8 cellular contexts compared by ENCODE assay signal in genomic region chr6:144151010-144151727, GRCh38. TPM values are rescaled to one million over a fixed set of nuclear protein-coding genes. Genes with fewer than 3 reads are reported as not detected.
A peak's percentile ranks its signal among the peaks of the same experiment; 100 is the strongest.
DNase-seq lines count a peak whose midpoint lies in the region; ATAC-seq and TF ChIP-seq lines count a peak whose summit lies in the region.

No MANE protein-coding gene starts in this region.

- H3K9me3 ChIP-seq in BLaER1 treated with 17β-estradiol and CSF1 and Interleukin-3, amounts not matched to agents 10 nM and 100 nM (replicated peaks in 1 of 11) = no peaks in the 10 kb centered on the region
- no peaks in the 10 kb centered on the region for H3K9me3 ChIP-seq in HUES48 (ENCODE audit: control insufficient read depth, insufficient read depth, low read length)
- H3K9me3 ChIP-seq in colonic mucosa = no peaks in the 10 kb centered on the region

- CTCF ChIA-PET in activated B cell treated with CpG ODN at 0.5 μM for 24 hours (lab: Charles Lee) = interaction anchor here (0.6 to 1.7 kb wide), 4 partner anchors 27 to 67 kb away, joined by 4 to 6 read pairs (median 6); no protein-coding TSS in a partner anchor

- peaks cover 0 to 23% (median 14%) of the 10 kb centered on the region in 11 experiments; a peak in 13 of 22 replicates for H3K27me3 ChIP-seq in BLaER1 treated with 17β-estradiol and CSF1 and Interleukin-3, amounts not matched to agents 10 nM and 100 nM
- H3K27me3 ChIP-seq in HUES48 (ENCODE audit: control insufficient read depth, insufficient read depth, low read length) (peaks cover 52% of the 10 kb centered on the region), colonic mucosa (peaks cover 5% of the 10 kb centered on the region)

- H3K4me3 ChIP-seq in BLaER1 treated with 17β-estradiol and CSF1 and Interleukin-3, amounts not matched to agents 10 nM and 100 nM = peak overlapping the region; percentile 66 to 84 (median 72)
- H3K4me3 ChIP-seq in HUES48 (ENCODE audit: low read depth, low read length) (peak overlapping the region; percentile 95), colonic mucosa (peak overlapping the region; percentile 59)

- H3K4me2 ChIP-seq in BLaER1 treated with 17β-estradiol and CSF1 and Interleukin-3, amounts not matched to agents 10 nM and 100 nM = peak overlapping the region; percentile 80 to 99 (median 93)

- DNase-seq in activated B cell treated with CpG ODN at 0.5 μM for 24 hours (peak; percentile 31), colonic mucosa (peak; percentile 30), mesothelial cell of epicardium (ENCODE audit: low spot score in 2 of 2, unreplicated experiment in 2 of 2) (no peak), NCI-H128 (lab: John Stamatoyannopoulos, UW; ENCODE audit: unreplicated experiment) (no peak)
- peak; percentile 67 for DNase-seq in stimulated activated CD8-positive, alpha-beta memory T cell treated with anti-CD3 and anti-CD28 coated beads, Interleukin-4, amount 100 ng/mL, for 48 hours

- no peaks in the 10 kb centered on the region for H3K9me3 Mint-ChIP-seq in activated B cell treated with CpG ODN at 0.5 μM for 24 hours
- no peaks in the 10 kb centered on the region for H3K9me3 Mint-ChIP-seq in mesothelial cell of epicardium

- H3K4me1 Mint-ChIP-seq in activated B cell treated with CpG ODN at 0.5 μM for 24 hours (peaks cover 53% of the 10 kb centered on the region), mesothelial cell of epicardium (peaks cover 26% of the 10 kb centered on the region)

- H3K27ac Mint-ChIP-seq in activated B cell treated with CpG ODN at 0.5 μM for 24 hours = peak overlapping the region; percentile 96
- peak overlapping the region; percentile 90 for H3K27ac Mint-ChIP-seq in mesothelial cell of epicardium

- H3K9ac ChIP-seq in BLaER1 treated with 17β-estradiol and CSF1 and Interleukin-3, amounts not matched to agents 10 nM and 100 nM = peak overlapping the region; percentile 52 to 80 (median 78); a peak in 21 of 22 replicates
- H3K9ac ChIP-seq in HUES48 (ENCODE audit: low read depth, low read length) = no peak overlapping the region
- H3K9ac ChIP-seq in colonic mucosa (ENCODE audit: low read depth in 2 of 2, low read length in 2 of 2) = peak overlapping the region; percentile 44 to 58

- H3K36me3 ChIP-seq in BLaER1 treated with 17β-estradiol and CSF1 and Interleukin-3, amounts not matched to agents 10 nM and 100 nM = no peaks in the 10 kb centered on the region; a peak in 1 of 22 replicates
- H3K36me3 ChIP-seq in HUES48 (ENCODE audit: control insufficient read depth, insufficient read depth, low read length) = no peaks in the 10 kb centered on the region
- no peaks in the 10 kb centered on the region for H3K36me3 ChIP-seq in colonic mucosa

- H3K27ac ChIP-seq in BLaER1 treated with 17β-estradiol and CSF1 and Interleukin-3, amounts not matched to agents 10 nM and 100 nM = peak overlapping the region in 7 of 11 experiments; percentile 3 to 79 (median 65); a peak in 10 of 22 replicates
- H3K27ac ChIP-seq in HUES48 (ENCODE audit: low read depth, low read length) = no peak overlapping the region
- peak overlapping the region; percentile 56 for H3K27ac ChIP-seq in colonic mucosa

- no peaks in the 10 kb centered on the region for H3K27me3 Mint-ChIP-seq in activated B cell treated with CpG ODN at 0.5 μM for 24 hours
- H3K27me3 Mint-ChIP-seq in mesothelial cell of epicardium (ENCODE audit: low read depth) = peaks cover 49% of the 10 kb centered on the region

- peak; percentile 47 for ATAC-seq in GM21360 (IDR thresholded peaks at IDR 0.05; ENCODE audit: unreplicated experiment)
- peak; percentile 46 for ATAC-seq in activated B cell treated with CpG ODN at 0.5 μM for 24 hours (ENCODE audit: low read depth)

- no peaks in the 10 kb centered on the region; a peak in 1 of 22 replicates for H4K20me1 ChIP-seq in BLaER1 treated with 17β-estradiol and CSF1 and Interleukin-3, amounts not matched to agents 10 nM and 100 nM

- POLR2A ChIA-PET in activated B cell treated with CpG ODN at 0.5 μM for 24 hours (lab: Charles Lee) = interaction anchor here (0.8 to 2.3 kb wide), 12 partner anchors 11 to 331 kb away, joined by 3 to 21 read pairs (median 6); partner anchors contain the start of gene SF3B5

- intact Hi-C loops in activated B cell treated with CpG ODN at 0.5 μM for 24 hours (cut with micrococcal nuclease) = loop anchor here (1.0 to 10.0 kb wide), 7 partner anchors 134 to 1814 kb away; partner anchors contain the start of genes HIVEP2, SHPRH and UTRN
- intact Hi-C loops in colonic mucosa (cut with DNase I) = no loop called here

- H3K36me3 Mint-ChIP-seq in activated B cell treated with CpG ODN at 0.5 μM for 24 hours (ENCODE audit: low read depth) = peaks cover 21% of the 10 kb centered on the region
- no peaks in the 10 kb centered on the region for H3K36me3 Mint-ChIP-seq in mesothelial cell of epicardium

- H3K4me1 ChIP-seq in BLaER1 treated with 17β-estradiol and CSF1 and Interleukin-3, amounts not matched to agents 10 nM and 100 nM = peaks cover 12 to 53% (median 16%) of the 10 kb centered on the region in 10 experiments
- H3K4me1 ChIP-seq in HUES48 (ENCODE audit: control insufficient read depth, insufficient read depth, low read length) (peaks cover 10% of the 10 kb centered on the region; the same call in 1 of the 2 replicates), colonic mucosa (no peaks in the 10 kb centered on the region)

- TF ChIP-seq CTCF in activated B cell treated with CpG ODN at 0.5 μM for 24 hours (IDR thresholded peaks at IDR 0.05) (peak; percentile 51), colonic mucosa (IDR thresholded peaks at IDR 0.05) (no peak), mesothelial cell of epicardium (IDR thresholded peaks at IDR 0.05; ENCODE audit: unreplicated experiment) (no peak)

- peak overlapping the region; percentile 92 for H3K4me3 Mint-ChIP-seq in activated B cell treated with CpG ODN at 0.5 μM for 24 hours
- H3K4me3 Mint-ChIP-seq in mesothelial cell of epicardium = peak overlapping the region; percentile 79

RNA-seq across cellular contexts. Expression of gene STX11, which starts 0.9 kb away (rescaled TPM):
- total RNA-seq in activated B cell treated with CpG ODN at 0.5 μM for 24 hours (23.3 and 26.4 TPM in 2 replicates), colonic mucosa (1 to 10 TPM in 1 of 2 donors, under 1 TPM in 1; 0.59 to 3.8 TPM), mesothelial cell of epicardium (4.5 to 4.9 TPM (median 4.6 TPM) in 3 replicates)

RNA-seq across cellular contexts. Expression of gene SF3B5, which starts 55.8 kb away (rescaled TPM):
- total RNA-seq in activated B cell treated with CpG ODN at 0.5 μM for 24 hours = 144 and 147 TPM in 2 replicates
- total RNA-seq in colonic mucosa = 100 to 1,000 TPM; 149 to 285 TPM
- total RNA-seq in mesothelial cell of epicardium = 111 to 114 TPM (median 112 TPM) in 3 replicates

Comparison
In these comparisons a context has a peak if more than half of its experiments do, and no peak if none do; other contexts are left out.
1. DNase-seq: peak in activated B cell treated with CpG ODN at 0.5 μM for 24 hours (single experiment), colonic mucosa (single experiment) and stimulated activated CD8-positive, alpha-beta memory T cell treated with anti-CD3 and anti-CD28 coated beads, Interleukin-4, amount 100 ng/mL, for 48 hours (single experiment); none in mesothelial cell of epicardium (0 of 2) and NCI-H128 (single experiment).
2. Peak in every context shown above with its lines, with median percentiles within 50 percentile points of each other: H3K4me3 ChIP-seq.